11 cellular contexts compared by ENCODE assay signal in the genomic region with DNA sequence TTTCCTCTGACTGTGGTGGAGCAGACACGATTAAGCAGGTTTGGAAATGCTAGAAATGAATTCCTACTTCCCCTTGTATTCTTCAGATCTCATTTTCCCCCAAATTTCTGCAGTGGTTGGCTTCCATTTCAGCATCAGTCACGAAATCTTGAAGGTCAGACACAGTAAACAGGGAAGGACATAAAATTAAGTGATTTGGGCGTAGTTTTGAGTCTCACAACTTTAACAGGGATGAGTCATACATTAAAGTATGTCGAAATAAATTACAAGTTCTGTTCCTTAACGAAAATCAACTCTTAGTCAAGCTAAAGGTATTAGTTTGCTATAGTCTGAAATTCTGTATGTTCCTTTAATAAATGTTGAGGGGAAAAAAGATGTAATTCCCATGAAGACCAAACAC.
A peak's percentile ranks its signal among the peaks of the same experiment; 100 is the strongest.
DNase-seq lines count a peak whose midpoint lies in the region; ATAC-seq and TF ChIP-seq lines count a peak whose summit lies in the region.
"Had no signal": no experiment of that assay in that cellular context is flagged by ENCODE, and none has a peak within 500 bp of the region (broad histone marks: within the 10 kb centered on the region; RNA-seq: fewer than 3 reads in every experiment).

No MANE protein-coding gene starts in this region.

- peak overlapping the region; percentile 56 for H3K4me3 ChIP-seq in adipocyte (ENCODE audit: low read length)
- no peak overlapping the region for H3K4me3 ChIP-seq in uterus

- H3K27ac ChIP-seq in uterus = peak overlapping the region; percentile 36 to 47

- no peak for TF ChIP-seq POLR2A in uterus (IDR thresholded peaks at IDR 0.05)

- DNase-seq in HPDE6-E6E7 (ENCODE audit: extremely low spot score) = peak; percentile 4
- DNase-seq in adipocyte (ENCODE audit: low read depth) = peak; percentile 89
- DNase-seq in iris pigment epithelial cell (ENCODE audit: low read depth) = peak; percentile 82
- no peak for DNase-seq in uterus
- no peak for DNase-seq in superior temporal gyrus (ENCODE audit: extremely low spot score)
- DNase-seq in glomerular visceral epithelial cell (ENCODE audit: extremely low spot score) = no peak
- DNase-seq: activated effector memory CD4-positive, alpha-beta T cell treated with anti-CD3 and anti-CD28 coated beads, Interleukin-2, amount 50 U/mL, for 16 hours; erythroblast; H7; NCI-H524 had no signal

- peak overlapping the region; percentile 55 for H3K9ac ChIP-seq in adipocyte (ENCODE audit: low read length)

- H3K9me3 ChIP-seq in adipocyte (ENCODE audit: control insufficient read depth, low read length) (no peaks in the 10 kb centered on the region), uterus (no peaks in the 10 kb centered on the region)

- no peaks in the 10 kb centered on the region for H3K27me3 ChIP-seq in adipocyte (replicated peaks; ENCODE audit: control insufficient read depth, insufficient read depth, low read length)
- H3K27me3 ChIP-seq in uterus = no peaks in the 10 kb centered on the region

- peaks cover 67% of the 10 kb centered on the region for H3K36me3 ChIP-seq in adipocyte (ENCODE audit: control insufficient read depth, insufficient read depth, low read length, severe bottlenecking)
- no peaks in the 10 kb centered on the region for H3K36me3 ChIP-seq in uterus

- no peak for TF ChIP-seq CTCF in uterus (IDR thresholded peaks at IDR 0.05)

- intact Hi-C loops in uterus (cut with DNase I; ENCODE audit: low total_unique reads) = no loop called here

- H3K4me1 ChIP-seq in adipocyte (ENCODE audit: control insufficient read depth, insufficient read depth, low read length) (peaks cover 28% of the 10 kb centered on the region), uterus (no peaks in the 10 kb centered on the region)

- no peak for ATAC-seq in GM19324 (IDR thresholded peaks at IDR 0.05; ENCODE audit: low FRiP score, unreplicated experiment)

Comparison
In these comparisons a context has a peak if more than half of its experiments do, and no peak if none do; other contexts are left out.
1. DNase-seq: peak in HPDE6-E6E7 (single experiment), adipocyte (single experiment) and iris pigment epithelial cell (single experiment); none in uterus (0 of 2), superior temporal gyrus (single experiment) and glomerular visceral epithelial cell (single experiment).